In genomic region chr6:155328539-155329459, GRCh38 we compare ENCODE assay signal across 1 cellular context.
TF ChIP-seq lines count a peak whose summit lies in the region.

No MANE protein-coding gene starts in this region.

TF ChIP-seq in HepG2, 621 proteins besides CTCF, POLR2A, EP300 and RAD21 (continued from another document and continues in another):
- TF ChIP-seq CEBPZ (IDR thresholded peaks at IDR 0.05; ENCODE audit: low read length), result 0 out of 2 replicates have a peak, but pooled peaks have one; percentile 27
- peak; percentile 81 for TF ChIP-seq THRA (CRISPR knock-in tag; IDR thresholded peaks at IDR 0.05; ENCODE audit: borderline replicate concordance)
- TF ChIP-seq KLF6 (CRISPR knock-in tag; IDR thresholded peaks at IDR 0.05), result peak; percentile 68
- TF ChIP-seq ZFP36L2 (CRISPR knock-in tag; IDR thresholded peaks at IDR 0.05), result 0 out of 2 replicates have a peak, but pooled peaks have one; percentile 8
- peak; percentile 94 for TF ChIP-seq MED13 (CRISPR knock-in tag; IDR thresholded peaks at IDR 0.05)
- TF ChIP-seq, protein P1, sequence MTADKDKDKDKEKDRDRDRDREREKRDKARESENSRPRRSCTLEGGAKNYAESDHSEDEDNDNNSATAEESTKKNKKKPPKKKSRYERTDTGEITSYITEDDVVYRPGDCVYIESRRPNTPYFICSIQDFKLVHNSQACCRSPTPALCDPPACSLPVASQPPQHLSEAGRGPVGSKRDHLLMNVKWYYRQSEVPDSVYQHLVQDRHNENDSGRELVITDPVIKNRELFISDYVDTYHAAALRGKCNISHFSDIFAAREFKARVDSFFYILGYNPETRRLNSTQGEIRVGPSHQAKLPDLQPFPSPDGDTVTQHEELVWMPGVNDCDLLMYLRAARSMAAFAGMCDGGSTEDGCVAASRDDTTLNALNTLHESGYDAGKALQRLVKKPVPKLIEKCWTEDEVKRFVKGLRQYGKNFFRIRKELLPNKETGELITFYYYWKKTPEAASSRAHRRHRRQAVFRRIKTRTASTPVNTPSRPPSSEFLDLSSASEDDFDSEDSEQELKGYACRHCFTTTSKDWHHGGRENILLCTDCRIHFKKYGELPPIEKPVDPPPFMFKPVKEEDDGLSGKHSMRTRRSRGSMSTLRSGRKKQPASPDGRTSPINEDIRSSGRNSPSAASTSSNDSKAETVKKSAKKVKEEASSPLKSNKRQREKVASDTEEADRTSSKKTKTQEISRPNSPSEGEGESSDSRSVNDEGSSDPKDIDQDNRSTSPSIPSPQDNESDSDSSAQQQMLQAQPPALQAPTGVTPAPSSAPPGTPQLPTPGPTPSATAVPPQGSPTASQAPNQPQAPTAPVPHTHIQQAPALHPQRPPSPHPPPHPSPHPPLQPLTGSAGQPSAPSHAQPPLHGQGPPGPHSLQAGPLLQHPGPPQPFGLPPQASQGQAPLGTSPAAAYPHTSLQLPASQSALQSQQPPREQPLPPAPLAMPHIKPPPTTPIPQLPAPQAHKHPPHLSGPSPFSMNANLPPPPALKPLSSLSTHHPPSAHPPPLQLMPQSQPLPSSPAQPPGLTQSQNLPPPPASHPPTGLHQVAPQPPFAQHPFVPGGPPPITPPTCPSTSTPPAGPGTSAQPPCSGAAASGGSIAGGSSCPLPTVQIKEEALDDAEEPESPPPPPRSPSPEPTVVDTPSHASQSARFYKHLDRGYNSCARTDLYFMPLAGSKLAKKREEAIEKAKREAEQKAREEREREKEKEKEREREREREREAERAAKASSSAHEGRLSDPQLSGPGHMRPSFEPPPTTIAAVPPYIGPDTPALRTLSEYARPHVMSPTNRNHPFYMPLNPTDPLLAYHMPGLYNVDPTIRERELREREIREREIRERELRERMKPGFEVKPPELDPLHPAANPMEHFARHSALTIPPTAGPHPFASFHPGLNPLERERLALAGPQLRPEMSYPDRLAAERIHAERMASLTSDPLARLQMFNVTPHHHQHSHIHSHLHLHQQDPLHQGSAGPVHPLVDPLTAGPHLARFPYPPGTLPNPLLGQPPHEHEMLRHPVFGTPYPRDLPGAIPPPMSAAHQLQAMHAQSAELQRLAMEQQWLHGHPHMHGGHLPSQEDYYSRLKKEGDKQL (CRISPR knock-in tag; IDR thresholded peaks at IDR 0.05; ENCODE audit: low read depth), result peak; percentile 84
- no peak for TF ChIP-seq ZFP36 (IDR thresholded peaks at IDR 0.05; ENCODE audit: borderline replicate concordance, low read depth, low read length, partially characterized antibody)
- TF ChIP-seq ZNF256 (CRISPR knock-in tag; conservative IDR thresholded peaks at IDR 0.05), result 0 out of 2 replicates have a peak, but pooled peaks have one; percentile 0
- TF ChIP-seq ZNF615 (CRISPR knock-in tag; IDR thresholded peaks at IDR 0.05; ENCODE audit: borderline replicate concordance), result peak; percentile 9; the same call in 1 of the 2 replicates
- TF ChIP-seq ZNF234 (CRISPR knock-in tag; conservative IDR thresholded peaks at IDR 0.05), result no peak
- no peak; the same call in 1 of the 2 replicates for TF ChIP-seq KMT2A (CRISPR knock-in tag; IDR thresholded peaks at IDR 0.05)
- no peak; the same call in 1 of the 2 replicates for TF ChIP-seq CREBL2 (CRISPR knock-in tag; IDR thresholded peaks at IDR 0.05; ENCODE audit: borderline replicate concordance)
- TF ChIP-seq ZFP36L1 (CRISPR knock-in tag; IDR thresholded peaks at IDR 0.05), result no peak; the same call in 1 of the 2 replicates
- no peak for TF ChIP-seq NR3C1 (CRISPR knock-in tag; IDR thresholded peaks at IDR 0.05)
- TF ChIP-seq ZNF580 (CRISPR knock-in tag; IDR thresholded peaks at IDR 0.05; ENCODE audit: borderline replicate concordance, low read depth), result no peak; the same call in 1 of the 2 replicates
- TF ChIP-seq SP140L (CRISPR knock-in tag; IDR thresholded peaks at IDR 0.05; ENCODE audit: borderline replicate concordance), result no peak; the same call in 1 of the 2 replicates
- TF ChIP-seq ZSCAN31 (CRISPR knock-in tag; IDR thresholded peaks at IDR 0.05; ENCODE audit: low read depth), result peak; percentile 45; the same call in 1 of the 2 replicates
- no peak; the same call in 1 of the 2 replicates for TF ChIP-seq ZNF552 (CRISPR knock-in tag; IDR thresholded peaks at IDR 0.05; ENCODE audit: borderline replicate concordance)
- no peak; the same call in 1 of the 2 replicates for TF ChIP-seq ZMAT5 (CRISPR knock-in tag; IDR thresholded peaks at IDR 0.05; ENCODE audit: borderline replicate concordance, low read depth)
- TF ChIP-seq XRCC5 (optimal IDR thresholded peaks at IDR 0.05; ENCODE audit: low read length), result peak; percentile 63
- no peak for TF ChIP-seq ZNF468 (CRISPR knock-in tag; IDR thresholded peaks at IDR 0.05)
- peak; percentile 61 for TF ChIP-seq SKI (IDR thresholded peaks at IDR 0.05; ENCODE audit: partially characterized antibody)
- TF ChIP-seq AKAP8 (CRISPR knock-in tag; IDR thresholded peaks at IDR 0.05), result peak; percentile 61; the same call in 1 of the 2 replicates
- 0 out of 2 replicates have a peak, but pooled peaks have one; percentile 50 for TF ChIP-seq ZNF790 (CRISPR knock-in tag; IDR thresholded peaks at IDR 0.05; ENCODE audit: borderline replicate concordance)
- peak; percentile 66; the same call in 1 of the 2 replicates for TF ChIP-seq ONECUT2 (CRISPR knock-in tag; IDR thresholded peaks at IDR 0.05)
- peak; percentile 42; the same call in 1 of the 2 replicates for TF ChIP-seq ZNF264 (CRISPR knock-in tag; IDR thresholded peaks at IDR 0.05)
- no peak for TF ChIP-seq RBAK (CRISPR knock-in tag; IDR thresholded peaks at IDR 0.05)
- no peak for TF ChIP-seq TOPORS (CRISPR knock-in tag; IDR thresholded peaks at IDR 0.05)
- TF ChIP-seq ZNF18 (CRISPR knock-in tag; IDR thresholded peaks at IDR 0.05; ENCODE audit: insufficient replicate concordance), result peak; percentile 68
- no peak for TF ChIP-seq SMAD9 (CRISPR knock-in tag; IDR thresholded peaks at IDR 0.05)
- peak; percentile 84 for TF ChIP-seq IKZF4 (CRISPR knock-in tag; IDR thresholded peaks at IDR 0.05; ENCODE audit: borderline replicate concordance, low read depth, not compliant biosample characterization)
- no peak for TF ChIP-seq ZNF619 (CRISPR knock-in tag; IDR thresholded peaks at IDR 0.05)
- TF ChIP-seq GPN1 (CRISPR knock-in tag; IDR thresholded peaks at IDR 0.05; ENCODE audit: borderline replicate concordance), result no peak
- TF ChIP-seq ZNF737 (CRISPR knock-in tag; IDR thresholded peaks at IDR 0.05; ENCODE audit: borderline replicate concordance), result no peak
- TF ChIP-seq PAX8 (CRISPR knock-in tag; IDR thresholded peaks at IDR 0.05; ENCODE audit: borderline replicate concordance), result 0 out of 2 replicates have a peak, but pooled peaks have one; percentile 16
- peak; percentile 55 for TF ChIP-seq ZNF574 (CRISPR knock-in tag; IDR thresholded peaks at IDR 0.05)
- TF ChIP-seq PRDM4 (CRISPR knock-in tag; IDR thresholded peaks at IDR 0.05; ENCODE audit: borderline replicate concordance), result no peak
- TF ChIP-seq LCORL (IDR thresholded peaks at IDR 0.05), result no peak
- TF ChIP-seq LCORL (CRISPR knock-in tag; IDR thresholded peaks at IDR 0.05), result no peak; the same call in 1 of the 2 replicates
- TF ChIP-seq ELF3 (CRISPR knock-in tag; IDR thresholded peaks at IDR 0.05), result peak; percentile 80
- no peak; the same call in none of the 2 replicates for TF ChIP-seq ZNF510 (CRISPR knock-in tag; IDR thresholded peaks at IDR 0.05; ENCODE audit: low read depth)
- 0 out of 2 replicates have a peak, but pooled peaks have one; percentile 25 for TF ChIP-seq ZNF629 (CRISPR knock-in tag; conservative IDR thresholded peaks at IDR 0.05)
- TF ChIP-seq ZNF761 (CRISPR knock-in tag; conservative IDR thresholded peaks at IDR 0.05), result peak; percentile 55; the same call in 1 of the 2 replicates
- no peak for TF ChIP-seq ZSCAN12 (CRISPR knock-in tag; IDR thresholded peaks at IDR 0.05)
- TF ChIP-seq, protein P2, sequence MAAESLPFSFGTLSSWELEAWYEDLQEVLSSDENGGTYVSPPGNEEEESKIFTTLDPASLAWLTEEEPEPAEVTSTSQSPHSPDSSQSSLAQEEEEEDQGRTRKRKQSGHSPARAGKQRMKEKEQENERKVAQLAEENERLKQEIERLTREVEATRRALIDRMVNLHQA (CRISPR knock-in tag; IDR thresholded peaks at IDR 0.05), result no peak
- no peak; the same call in 2 of the 3 replicates for TF ChIP-seq MXI1 (IDR thresholded peaks at IDR 0.05; ENCODE audit: borderline replicate concordance, low read depth, low read length)
